ENCODE assay signal across 8 cellular contexts in the genomic region with DNA sequence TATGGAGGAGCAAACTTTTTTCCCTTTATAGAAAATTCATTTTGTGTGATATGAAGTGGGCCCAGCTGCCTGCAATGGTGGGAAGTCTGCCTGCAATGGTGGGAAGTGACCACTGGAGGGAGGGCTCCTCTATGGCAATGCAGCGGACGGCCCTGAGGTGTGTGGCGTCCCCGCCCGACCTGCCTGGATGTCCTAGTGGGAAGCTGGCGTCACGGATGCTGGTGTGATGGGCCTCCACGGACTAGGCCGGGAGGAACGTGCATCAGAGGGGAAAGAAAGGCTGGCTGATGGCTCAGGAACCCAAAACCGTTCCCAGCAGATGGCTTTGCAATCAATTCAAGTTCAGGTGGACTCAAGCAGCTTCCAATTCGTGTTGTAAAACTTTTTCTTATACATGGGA.
A peak's percentile ranks its signal among the peaks of the same experiment; 100 is the strongest.
DNase-seq lines count a peak whose midpoint lies in the region; ATAC-seq, FAIRE-seq and TF ChIP-seq lines count a peak whose summit lies in the region.

No MANE protein-coding gene starts in this region.

- no peaks in the 10 kb centered on the region for H3K9me3 Mint-ChIP-seq in activated T-helper 17 cell treated with anti-CD3 and anti-CD28 coated beads, Interleukin-2, amount 50 U/mL, for 72 hours

- H3K9me3 ChIP-seq in OCI-LY3 (ENCODE audit: insufficient read depth, low read length) (no peaks in the 10 kb centered on the region), ovary (no peaks in the 10 kb centered on the region)

- TF ChIP-seq CTCF in GM06990 (IDR thresholded peaks at IDR 0.05; ENCODE audit: insufficient read depth, low read length, poor library complexity, severe bottlenecking) = peak; percentile 93
- peak; percentile 77 for TF ChIP-seq CTCF in HFF-Myc (IDR thresholded peaks at IDR 0.05; ENCODE audit: low read depth, low read length, missing control alignments)
- TF ChIP-seq CTCF in OCI-LY3 (IDR thresholded peaks at IDR 0.05; ENCODE audit: low read depth, low read length) = peak; percentile 68
- peak; percentile 72 for TF ChIP-seq CTCF in foreskin fibroblast (IDR thresholded peaks at IDR 0.05; ENCODE audit: low read depth, low read length)
- peak; percentile 74 to 88 (median 78) for TF ChIP-seq CTCF in ovary (IDR thresholded peaks at IDR 0.05)

- H3K36me3 ChIP-seq in GM06990 (ENCODE audit: control insufficient read depth, insufficient read depth, low read length) (no peaks in the 10 kb centered on the region), OCI-LY3 (replicated peaks; ENCODE audit: low read depth, low read length) (no peaks in the 10 kb centered on the region), ovary (no peaks in the 10 kb centered on the region)

- H3K9ac ChIP-seq in OCI-LY3 (ENCODE audit: low read length) = no peak overlapping the region

- peak; percentile 43 for ATAC-seq in activated T-helper 17 cell treated with anti-CD3 and anti-CD28 coated beads, Interleukin-2, amount 50 U/mL, for 72 hours (replicated peaks)

- peak overlapping the region; percentile 43; the same call in 1 of the 2 replicates for H2AFZ ChIP-seq in OCI-LY3 (ENCODE audit: low read depth, low read length)

- H3K27me3 ChIP-seq in GM06990 (replicated peaks; ENCODE audit: control insufficient read depth, insufficient read depth, low read length) = no peaks in the 10 kb centered on the region; the same call in 1 of the 2 replicates
- H3K27me3 ChIP-seq in OCI-LY3 (ENCODE audit: low read depth, low read length) = peaks cover 8% of the 10 kb centered on the region; the same call in 1 of the 2 replicates
- H3K27me3 ChIP-seq in ovary = no peaks in the 10 kb centered on the region

- no peak overlapping the region for H3K4me3 ChIP-seq in GM06990 (replicated peaks; ENCODE audit: low read depth, low read length)
- H3K4me3 ChIP-seq in HFF-Myc (replicated peaks; ENCODE audit: low read depth, low read length) = no peak overlapping the region
- H3K4me3 ChIP-seq in OCI-LY3 (ENCODE audit: low read length) = no peak overlapping the region
- no peak overlapping the region for H3K4me3 ChIP-seq in foreskin fibroblast (ENCODE audit: low read depth in 1 of 2, low read length in 2 of 2)
- no peak overlapping the region for H3K4me3 ChIP-seq in ovary

- TF ChIP-seq EP300 in ovary (IDR thresholded peaks at IDR 0.05) = no peak

- WGBS in ovary, 3 donors = 19 to 40% (median 23%) methylated on average over 12 of the region's 12 CpGs

- H3K27ac Mint-ChIP-seq in activated T-helper 17 cell treated with anti-CD3 and anti-CD28 coated beads, Interleukin-2, amount 50 U/mL, for 72 hours = peak overlapping the region; percentile 50

- H3K27ac ChIP-seq in OCI-LY3 (ENCODE audit: low read length) (no peak overlapping the region), ovary (no peak overlapping the region)

- FAIRE-seq in urothelium cell line (lab: Jason Lieb, UNC) = no peak

- H3K4me3 Mint-ChIP-seq in activated T-helper 17 cell treated with anti-CD3 and anti-CD28 coated beads, Interleukin-2, amount 50 U/mL, for 72 hours = no peak overlapping the region

- H3K36me3 Mint-ChIP-seq in activated T-helper 17 cell treated with anti-CD3 and anti-CD28 coated beads, Interleukin-2, amount 50 U/mL, for 72 hours (ENCODE audit: low read depth) = peaks cover 22% of the 10 kb centered on the region

- peak; percentile 50 for DNase-seq in GM06990 (ENCODE audit: extremely low read depth, insufficient read length)
- DNase-seq in HFF-Myc (ENCODE audit: extremely low read depth, low read depth) = no peak
- DNase-seq in foreskin fibroblast = peak; percentile 59 to 80
- peak; percentile 63 to 83 (median 76) for DNase-seq in ovary
- DNase-seq in urothelium cell line (ENCODE audit: low spot score) = peak; percentile 65
- no peak for DNase-seq in NCI-H226

- no peaks in the 10 kb centered on the region for H3K27me3 Mint-ChIP-seq in activated T-helper 17 cell treated with anti-CD3 and anti-CD28 coated beads, Interleukin-2, amount 50 U/mL, for 72 hours

- H4K20me1 ChIP-seq in OCI-LY3 (ENCODE audit: insufficient read depth, low read length) = no peaks in the 10 kb centered on the region

- peaks cover 12% of the 10 kb centered on the region; the same call in 1 of the 2 replicates for H3K4me1 ChIP-seq in OCI-LY3 (ENCODE audit: low read length)
- H3K4me1 ChIP-seq in ovary (ENCODE audit: insufficient read depth) = peaks cover 2% of the 10 kb centered on the region

- TF ChIP-seq POLR2A in ovary (IDR thresholded peaks at IDR 0.05) = no peak

- H3K4me1 Mint-ChIP-seq in activated T-helper 17 cell treated with anti-CD3 and anti-CD28 coated beads, Interleukin-2, amount 50 U/mL, for 72 hours = peaks cover 9% of the 10 kb centered on the region

- H3K4me2 ChIP-seq in OCI-LY3 (ENCODE audit: low read length) = peak overlapping the region; percentile 40

- intact Hi-C loops in ovary (cut with DNase I) = loop anchor here in 2 of 4 donors (1.0 to 5.0 kb wide), 2 partner anchors 41 kb away; no protein-coding TSS in a partner anchor

- H3K79me2 ChIP-seq in OCI-LY3 (ENCODE audit: low read length) = no peaks in the 10 kb centered on the region

Comparison
In these comparisons a context has a peak if more than half of its experiments do, and no peak if none do; other contexts are left out.
1. DNase-seq: peak in GM06990 (single experiment), foreskin fibroblast (2 of 2), ovary (5 of 5) and urothelium cell line (single experiment); none in HFF-Myc (single experiment) and NCI-H226 (single experiment).
2. Peak in every context shown above with its lines, with median percentiles within 50 percentile points of each other: CTCF ChIP-seq.